In genomic region chr11:96082936-96083335, GRCh38 we compare ENCODE assay signal across 29 cellular contexts.
"Had no signal": no experiment of that assay in that cellular context is flagged by ENCODE, and none has a peak within 500 bp of the region (broad histone marks: within the 10 kb centered on the region; RNA-seq: fewer than 3 reads in every experiment).

No MANE protein-coding gene starts in this region.

- H3K4me3 ChIP-seq: adrenal gland, body of pancreas, cardiac muscle cell, colonic mucosa, esophagus muscularis mucosa, gastrocnemius medialis had no signal

- DNase-seq: activated CD4-positive, alpha-beta T cell treated with anti-CD3 and anti-CD28 coated beads for 1 hour; activated CD4-positive, alpha-beta T cell treated with anti-CD3 and anti-CD28 coated beads for 4 hours; activated CD4-positive, alpha-beta T cell treated with anti-CD3 and anti-CD28 coated beads, Interleukin-2, amount 10 ng/mL, durations not matched to agents 7 days and 5 days; activated CD4-positive, alpha-beta T cell treated with anti-CD3 and anti-CD28 coated beads, Interleukin-2, amount 50 U/mL, for 48 hours; activated CD8-positive, alpha-beta memory T cell treated with anti-CD3 and anti-CD28 coated beads for 24 hours; activated CD8-positive, alpha-beta T cell treated with anti-CD3 and anti-CD28 coated beads for 36 hours; activated effector memory CD4-positive, alpha-beta T cell treated with anti-CD3 and anti-CD28 coated beads, Interleukin-2, amount 50 U/mL, for 16 hours; activated naive CD4-positive, alpha-beta T cell treated with anti-CD3 and anti-CD28 coated beads for 36 hours; activated naive CD8-positive, alpha-beta T cell treated with anti-CD3 and anti-CD28 coated beads for 36 hours; activated naive CD8-positive, alpha-beta T cell treated with anti-CD3 and anti-CD28 coated beads, Interleukin-2, amount 50 U/mL, for 24 hours; activated T-cell treated with anti-CD3 and anti-CD28 coated beads, Interleukin-2, amount 50 U/mL, for 48 hours; adrenal gland; amygdala; aorta; body of pancreas; central memory CD4-positive, alpha-beta T cell; cerebellar nuclear complex; colonic mucosa; effector memory CD4-positive, alpha-beta T cell; foreskin keratinocyte; gastrocnemius medialis; glutamatergic neuron; T-helper 2 cell had no signal

- H3K27me3 Mint-ChIP-seq: activated CD4-positive, alpha-beta T cell treated with anti-CD3 and anti-CD28 coated beads, Interleukin-2, amount 10 ng/mL, durations not matched to agents 7 days and 5 days; activated CD8-positive, alpha-beta T cell treated with anti-CD3 and anti-CD28 coated beads for 36 hours; activated naive CD4-positive, alpha-beta T cell treated with anti-CD3 and anti-CD28 coated beads, Interleukin-2, amount 50 U/mL, for 24 hours; activated naive CD8-positive, alpha-beta T cell treated with anti-CD3 and anti-CD28 coated beads for 36 hours; activated naive CD8-positive, alpha-beta T cell treated with anti-CD3 and anti-CD28 coated beads, Interleukin-2, amount 50 U/mL, for 24 hours had no signal

- H3K27ac Mint-ChIP-seq: activated CD4-positive, alpha-beta T cell treated with anti-CD3 and anti-CD28 coated beads, Interleukin-2, amount 10 ng/mL, durations not matched to agents 7 days and 5 days; activated CD8-positive, alpha-beta T cell treated with anti-CD3 and anti-CD28 coated beads for 36 hours; activated naive CD4-positive, alpha-beta T cell treated with anti-CD3 and anti-CD28 coated beads for 36 hours; activated naive CD4-positive, alpha-beta T cell treated with anti-CD3 and anti-CD28 coated beads, Interleukin-2, amount 50 U/mL, for 24 hours; activated naive CD8-positive, alpha-beta T cell treated with anti-CD3 and anti-CD28 coated beads for 36 hours; activated naive CD8-positive, alpha-beta T cell treated with anti-CD3 and anti-CD28 coated beads, Interleukin-2, amount 50 U/mL, for 24 hours; activated T-helper 1 cell treated with anti-CD3 and anti-CD28 coated beads, Interleukin-12 subunit alpha, Interleukin-12 subunit beta, Interleukin-2, Interleukin-4 antibody, amounts not matched to agents 30 ng/mL and 10 ng/mL and 1 ng/mL, durations not matched to agents 14 hours and 24 hours and 36 hours; activated T-helper 2 cell treated with anti-CD3 and anti-CD28 coated beads, Interferon-gamma antibody, Interleukin-2, Interleukin-4, amounts not matched to agents 10 μg/mL and 5 μg/mL and 100 μg/mL, durations not matched to agents 14 hours and 24 hours and 36 hours; endodermal cell had no signal

- H3K4me1 ChIP-seq: adrenal gland, body of pancreas, colonic mucosa, foreskin keratinocyte, gastrocnemius medialis had no signal

- H3K36me3 ChIP-seq: adrenal gland, cardiac muscle cell, colonic mucosa, esophagus muscularis mucosa, gastrocnemius medialis had no signal

- H3K9me3 ChIP-seq: adrenal gland, body of pancreas, colonic mucosa, esophagus muscularis mucosa, gastrocnemius medialis had no signal

- H3K27ac ChIP-seq: body of pancreas, cardiac muscle cell, colonic mucosa, esophagus muscularis mucosa, foreskin keratinocyte, gastrocnemius medialis had no signal

- H3K9me3 Mint-ChIP-seq: activated CD8-positive, alpha-beta T cell treated with anti-CD3 and anti-CD28 coated beads for 36 hours; activated naive CD4-positive, alpha-beta T cell treated with anti-CD3 and anti-CD28 coated beads for 36 hours; activated naive CD4-positive, alpha-beta T cell treated with anti-CD3 and anti-CD28 coated beads, Interleukin-2, amount 50 U/mL, for 24 hours; activated naive CD8-positive, alpha-beta T cell treated with anti-CD3 and anti-CD28 coated beads, Interleukin-2, amount 50 U/mL, for 24 hours; activated T-helper 2 cell treated with anti-CD3 and anti-CD28 coated beads, Interferon-gamma antibody, Interleukin-2, Interleukin-4, amounts not matched to agents 10 μg/mL and 5 μg/mL and 100 μg/mL, durations not matched to agents 14 hours and 24 hours and 36 hours; endodermal cell had no signal

- H3K27me3 ChIP-seq: adrenal gland, body of pancreas, cardiac muscle cell, colonic mucosa, esophagus muscularis mucosa, foreskin keratinocyte, gastrocnemius medialis had no signal

- ATAC-seq: activated CD8-positive, alpha-beta T cell treated with anti-CD3 and anti-CD28 coated beads for 36 hours; activated naive CD8-positive, alpha-beta T cell treated with anti-CD3 and anti-CD28 coated beads, Interleukin-2, amount 50 U/mL, for 24 hours; foreskin keratinocyte; gastrocnemius medialis had no signal

- H3K4me3 Mint-ChIP-seq: activated CD4-positive, alpha-beta T cell treated with anti-CD3 and anti-CD28 coated beads, Interleukin-2, amount 10 ng/mL, durations not matched to agents 7 days and 5 days; activated CD8-positive, alpha-beta T cell treated with anti-CD3 and anti-CD28 coated beads for 36 hours; activated naive CD4-positive, alpha-beta T cell treated with anti-CD3 and anti-CD28 coated beads for 36 hours; activated naive CD4-positive, alpha-beta T cell treated with anti-CD3 and anti-CD28 coated beads, Interleukin-2, amount 50 U/mL, for 24 hours; activated naive CD8-positive, alpha-beta T cell treated with anti-CD3 and anti-CD28 coated beads for 36 hours; activated naive CD8-positive, alpha-beta T cell treated with anti-CD3 and anti-CD28 coated beads, Interleukin-2, amount 50 U/mL, for 24 hours; activated T-helper 1 cell treated with anti-CD3 and anti-CD28 coated beads, Interleukin-12 subunit alpha, Interleukin-12 subunit beta, Interleukin-2, Interleukin-4 antibody, amounts not matched to agents 30 ng/mL and 10 ng/mL and 1 ng/mL, durations not matched to agents 14 hours and 24 hours and 36 hours; endodermal cell had no signal
